In the genomic region with DNA sequence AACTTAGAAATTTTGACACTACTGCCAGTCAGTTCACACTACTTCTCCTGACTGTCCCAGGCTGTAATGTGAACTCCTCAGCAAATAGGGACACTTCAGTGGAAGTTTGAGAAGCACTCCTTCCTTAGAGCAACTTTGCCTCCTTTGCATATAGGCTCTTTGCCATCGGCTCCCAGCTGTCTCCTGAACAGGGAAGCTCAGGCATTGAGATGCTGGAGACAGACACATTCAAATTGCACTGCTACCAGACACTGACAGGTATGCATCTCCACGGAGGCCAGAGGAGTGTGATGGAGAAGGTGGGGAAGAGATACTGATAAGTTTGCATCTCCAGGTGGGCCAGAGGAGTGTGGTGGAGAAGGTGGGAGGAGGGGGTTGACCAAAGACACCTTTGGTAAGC, we compare ENCODE assay signal across 9 cellular contexts. TPM values are rescaled to one million over a fixed set of nuclear protein-coding genes. Genes with fewer than 3 reads are reported as not detected.
DNase-seq lines count a peak whose midpoint lies in the region; ATAC-seq and TF ChIP-seq lines count a peak whose summit lies in the region.
"Had no signal": no experiment of that assay in that cellular context is flagged by ENCODE, and none has a peak within 500 bp of the region (broad histone marks: within the 10 kb centered on the region; RNA-seq: fewer than 3 reads in every experiment).

No MANE protein-coding gene starts in this region.

- H3K4me3 ChIP-seq in lower lobe of right lung (peak overlapping the region; percentile 93), tibial nerve (peak overlapping the region in 3 of 4 donors; percentile 89 to 100 (median 98))

- H3K4me3 Mint-ChIP-seq in activated naive CD4-positive, alpha-beta T cell treated with anti-CD3 and anti-CD28 coated beads, Interleukin-2, amount 50 U/mL, for 24 hours = peak overlapping the region; percentile 100
- peak overlapping the region; percentile 99 for H3K4me3 Mint-ChIP-seq in activated naive CD8-positive, alpha-beta T cell treated with anti-CD3 and anti-CD28 coated beads, Interleukin-2, amount 50 U/mL, for 24 hours

- H3K27ac Mint-ChIP-seq in activated naive CD4-positive, alpha-beta T cell treated with anti-CD3 and anti-CD28 coated beads, Interleukin-2, amount 50 U/mL, for 24 hours = peak overlapping the region; percentile 63
- H3K27ac Mint-ChIP-seq in activated naive CD8-positive, alpha-beta T cell treated with anti-CD3 and anti-CD28 coated beads, Interleukin-2, amount 50 U/mL, for 24 hours = peak overlapping the region; percentile 99

- H3K4me1 ChIP-seq in lower lobe of right lung (peaks cover 60% of the 10 kb centered on the region), tibial nerve (peaks cover 0 to 58% (median 32%) of the 10 kb centered on the region in 4 donors)

- peaks cover 55% of the 10 kb centered on the region for H3K4me1 Mint-ChIP-seq in activated naive CD4-positive, alpha-beta T cell treated with anti-CD3 and anti-CD28 coated beads, Interleukin-2, amount 50 U/mL, for 24 hours
- peaks cover 72% of the 10 kb centered on the region for H3K4me1 Mint-ChIP-seq in activated naive CD8-positive, alpha-beta T cell treated with anti-CD3 and anti-CD28 coated beads, Interleukin-2, amount 50 U/mL, for 24 hours

- H3K27me3 ChIP-seq in lower lobe of right lung (ENCODE audit: low read depth) (no peaks in the 10 kb centered on the region), tibial nerve (no peaks in the 10 kb centered on the region)

- intact Hi-C loops in lower lobe of right lung (cut with DNase I) = no loop called here

- 40 to 54% methylated on average over 2 of the region's 2 CpGs for WGBS in tibial nerve, 2 donors

- TF ChIP-seq POLR2A in tibial nerve (IDR thresholded peaks at IDR 0.05) = no peak

- TF ChIP-seq CTCF in lower lobe of right lung (IDR thresholded peaks at IDR 0.05) (no peak), tibial nerve (IDR thresholded peaks at IDR 0.05) (no peak)

- H3K9me3 ChIP-seq in lower lobe of right lung (no peaks in the 10 kb centered on the region), tibial nerve (no peaks in the 10 kb centered on the region)

- H3K36me3 ChIP-seq in lower lobe of right lung (peaks cover 65% of the 10 kb centered on the region), tibial nerve (peaks cover 0 to 63% (median 25%) of the 10 kb centered on the region in 3 donors)

- ATAC-seq in activated naive CD8-positive, alpha-beta T cell treated with anti-CD3 and anti-CD28 coated beads, Interleukin-2, amount 50 U/mL, for 24 hours = no peak
- no peak for ATAC-seq in lower lobe of right lung
- no peak for ATAC-seq in GM18868 (IDR thresholded peaks at IDR 0.05; ENCODE audit: unreplicated experiment)
- no peak for ATAC-seq in GM19035 (IDR thresholded peaks at IDR 0.05; ENCODE audit: unreplicated experiment)

- H3K36me3 Mint-ChIP-seq in activated naive CD4-positive, alpha-beta T cell treated with anti-CD3 and anti-CD28 coated beads, Interleukin-2, amount 50 U/mL, for 24 hours = peaks cover 26% of the 10 kb centered on the region
- H3K36me3 Mint-ChIP-seq in activated naive CD8-positive, alpha-beta T cell treated with anti-CD3 and anti-CD28 coated beads, Interleukin-2, amount 50 U/mL, for 24 hours (ENCODE audit: low read depth) = peaks cover 71% of the 10 kb centered on the region

- no peaks in the 10 kb centered on the region for H3K9me3 Mint-ChIP-seq in activated naive CD4-positive, alpha-beta T cell treated with anti-CD3 and anti-CD28 coated beads, Interleukin-2, amount 50 U/mL, for 24 hours
- no peaks in the 10 kb centered on the region for H3K9me3 Mint-ChIP-seq in activated naive CD8-positive, alpha-beta T cell treated with anti-CD3 and anti-CD28 coated beads, Interleukin-2, amount 50 U/mL, for 24 hours

- H3K27ac ChIP-seq in lower lobe of right lung (no peak overlapping the region), tibial nerve (peak overlapping the region in 2 of 4 donors; percentile 97)

- no peak for DNase-seq in activated naive CD4-positive, alpha-beta T cell (lab: John Stamatoyannopoulos, UW)
- no peak for DNase-seq in activated naive CD8-positive, alpha-beta T cell treated with anti-CD3 and anti-CD28 coated beads, Interleukin-2, amount 50 U/mL, for 24 hours
- no peak for DNase-seq in lower lobe of right lung
- no peak for DNase-seq in tibial nerve (ENCODE audit: low spot score in 2 of 2)
- DNase-seq in cerebellar nuclear complex (lab: John Stamatoyannopoulos, UW) = no peak
- DNase-seq: DMS153 had no signal

- H3K27me3 Mint-ChIP-seq in activated naive CD4-positive, alpha-beta T cell treated with anti-CD3 and anti-CD28 coated beads, Interleukin-2, amount 50 U/mL, for 24 hours = no peaks in the 10 kb centered on the region
- no peaks in the 10 kb centered on the region for H3K27me3 Mint-ChIP-seq in activated naive CD8-positive, alpha-beta T cell treated with anti-CD3 and anti-CD28 coated beads, Interleukin-2, amount 50 U/mL, for 24 hours

- TF ChIP-seq EP300 in tibial nerve (IDR thresholded peaks at IDR 0.05) = no peak

RNA-seq across cellular contexts. Expression of a gene that starts 1.4 kb away (rescaled TPM):
- total RNA-seq in lower lobe of right lung (49.7 TPM), tibial nerve (10 to 100 TPM; 64.7 to 92.0 (median 81.8) TPM)

RNA-seq across cellular contexts. Expression of a gene that starts 1.9 kb away (rescaled TPM):
- total RNA-seq in lower lobe of right lung (878 TPM), tibial nerve (1,000 to 10,000 TPM; 1,034 to 1,871 (median 1,524) TPM)

RNA-seq across cellular contexts. Expression of a gene that starts 10.7 kb away (rescaled TPM):
- total RNA-seq in lower lobe of right lung = 13.2 TPM
- total RNA-seq in tibial nerve = 10 to 100 TPM; 24.6 to 32.2 (median 29.2) TPM

RNA-seq across cellular contexts. Expression of a gene that starts 22.1 kb away (rescaled TPM):
- total RNA-seq in lower lobe of right lung = 51.0 TPM
- 100 to 1,000 TPM in 1 of 4 donors, 10 to 100 TPM in 3; 77.3 to 158 (median 88.0) TPM for total RNA-seq in tibial nerve

RNA-seq across cellular contexts. Expression of a gene that starts 37.0 kb away (rescaled TPM):
- total RNA-seq in lower lobe of right lung (115 TPM), tibial nerve (100 to 1,000 TPM in 1 of 4 donors, 10 to 100 TPM in 3; 78.1 to 102 (median 91.3) TPM)
